In the genomic region with DNA sequence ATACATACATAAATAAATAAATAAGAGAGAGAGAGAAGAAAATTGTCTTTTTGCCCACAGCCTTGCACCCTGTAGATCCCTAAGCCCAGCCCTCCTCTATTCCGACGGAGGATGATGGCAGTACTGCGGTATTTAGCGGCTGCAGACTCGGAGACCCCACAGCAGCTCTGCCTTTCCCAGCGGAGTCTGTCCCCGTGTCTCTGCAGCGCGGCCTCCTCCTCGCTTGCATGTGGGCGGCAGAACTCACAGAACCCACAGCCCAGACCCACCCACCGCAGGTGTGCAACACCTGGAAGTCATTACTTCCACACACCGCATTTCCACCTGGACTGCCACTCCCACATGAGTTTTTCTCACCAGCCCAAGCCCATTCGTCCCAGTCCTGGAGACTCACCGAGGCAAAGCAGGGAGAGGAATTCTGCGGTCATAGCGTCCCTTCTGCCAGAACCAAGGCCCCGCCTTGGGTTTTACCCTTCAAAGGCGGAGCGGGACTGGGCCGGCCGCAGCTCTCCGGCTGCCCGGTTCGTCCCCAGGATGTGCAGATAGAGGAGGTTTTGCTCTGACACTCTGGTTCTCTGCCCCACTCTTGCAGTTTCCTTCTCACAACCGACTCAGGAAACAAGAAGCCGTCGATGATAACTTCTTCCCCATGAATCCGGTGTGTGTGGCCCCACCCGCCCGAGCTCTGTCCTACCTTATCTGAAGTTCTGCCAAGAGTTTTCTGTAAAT, we compare ENCODE assay signal across 18 cellular contexts. TPM values are rescaled to one million over a fixed set of nuclear protein-coding genes. Genes with fewer than 3 reads are reported as not detected.
DNase-seq lines count a peak whose midpoint lies in the region; ATAC-seq, FAIRE-seq and TF ChIP-seq lines count a peak whose summit lies in the region.
"Had no signal": no experiment of that assay in that cellular context is flagged by ENCODE, and none has a peak within 500 bp of the region (broad histone marks: within the 10 kb centered on the region; RNA-seq: fewer than 3 reads in every experiment).

VSTM1 (minus strand) TSS at position 548 of the 729 bp plus-strand sequence; CDS start at position 428, 120 bp downstream.

- H3K36me3 ChIP-seq in sigmoid colon: no peaks in the 10 kb centered on the region

- H3K27me3 Mint-ChIP-seq in dendritic cell treated with granulocyte-macrophage colony-stimulating factor and Interleukin-4, amounts not matched to agents 40 ng/mL and 50 ng/mL, for 4 days: peaks cover 3% of the 10 kb centered on the region
- no peaks in the 10 kb centered on the region for H3K27me3 Mint-ChIP-seq in MCF 10A (ENCODE audit: insufficient read depth, unreplicated experiment)

- BruUV-seq in MCF 10A (replicated peaks; lab: Mats Ljungman, UMichigan): no TSS peak

- WGBS in sigmoid colon, 2 donors: 68 to 84% methylated on average over 31 of the region's 31 CpGs

- no peak for ATAC-seq in HG03025 (IDR thresholded peaks at IDR 0.05; ENCODE audit: low FRiP score, unreplicated experiment)
- ATAC-seq: HCT116 had no signal

- no peaks in the 10 kb centered on the region for H3K4me1 ChIP-seq in sigmoid colon

- intact Hi-C loops in dendritic cell treated with granulocyte-macrophage colony-stimulating factor and Interleukin-4, amounts not matched to agents 40 ng/mL and 50 ng/mL, for 4 days (cut with micrococcal nuclease): loop anchor here (5.0 kb wide), 1 partner anchor 34 kb away; no protein-coding TSS in a partner anchor
- intact Hi-C loops in sigmoid colon (cut with DNase I) (no loop called here), MCF 10A (cut with micrococcal nuclease) (no loop called here)

- CTCF ChIA-PET in MCF 10A (lab: Yijun Ruan, JAX): no interaction called here

- no peaks in the 10 kb centered on the region for H3K9me3 Mint-ChIP-seq in dendritic cell treated with granulocyte-macrophage colony-stimulating factor and Interleukin-4, amounts not matched to agents 40 ng/mL and 50 ng/mL, for 4 days
- H3K9me3 Mint-ChIP-seq in MCF 10A (ENCODE audit: unreplicated experiment): peaks cover 16% of the 10 kb centered on the region

- no peak within 1 kb of the TSS for H3K4me3 ChIP-seq in sigmoid colon

- POLR2A ChIA-PET in MCF 10A (lab: Yijun Ruan, JAX): no interaction called here

- no peak for TF ChIP-seq POLR2A in sigmoid colon (IDR thresholded peaks at IDR 0.05)

- H3K27ac Mint-ChIP-seq in dendritic cell treated with granulocyte-macrophage colony-stimulating factor and Interleukin-4, amounts not matched to agents 40 ng/mL and 50 ng/mL, for 4 days: peak within 1 kb of the TSS; percentile 43
- H3K27ac Mint-ChIP-seq in MCF 10A (ENCODE audit: low read depth, unreplicated experiment): no peak within 1 kb of the TSS

- H3K27me3 ChIP-seq in sigmoid colon: no peaks in the 10 kb centered on the region

- in situ Hi-C loops in GM13977 (cut with MboI; ENCODE audit: low pct_unique_long_range_greater_than_20kb, low sequenced_read_pairs, unreplicated experiment): no loop called here

- H3K4me3 Mint-ChIP-seq in dendritic cell treated with granulocyte-macrophage colony-stimulating factor and Interleukin-4, amounts not matched to agents 40 ng/mL and 50 ng/mL, for 4 days: peak within 1 kb of the TSS; percentile 55
- no peak within 1 kb of the TSS for H3K4me3 Mint-ChIP-seq in MCF 10A (ENCODE audit: unreplicated experiment)

- FAIRE-seq in D721Med (lab: Jason Lieb, UNC): no peak

- H3K4me1 Mint-ChIP-seq in dendritic cell treated with granulocyte-macrophage colony-stimulating factor and Interleukin-4, amounts not matched to agents 40 ng/mL and 50 ng/mL, for 4 days (ENCODE audit: low read depth): peaks cover 45% of the 10 kb centered on the region
- no peaks in the 10 kb centered on the region for H3K4me1 Mint-ChIP-seq in MCF 10A (ENCODE audit: insufficient read depth, unreplicated experiment)

- no peaks in the 10 kb centered on the region for H3K9me3 ChIP-seq in sigmoid colon
- H3K9me3 ChIP-seq: SK-N-SH had no signal

- no peak for TF ChIP-seq CTCF in GM13977 (IDR thresholded peaks at IDR 0.05; ENCODE audit: extremely low read depth, insufficient read depth, missing control alignments)
- no peak for TF ChIP-seq CTCF in sigmoid colon (IDR thresholded peaks at IDR 0.05)
- no peak for TF ChIP-seq CTCF in D721Med (IDR thresholded peaks at IDR 0.05; ENCODE audit: insufficient read depth, missing control alignments)
- TF ChIP-seq CTCF in MCF 10A (IDR thresholded peaks at IDR 0.05; ENCODE audit: unreplicated experiment): no peak

- DNase-seq in GM13977 (ENCODE audit: low spot score) (peak; percentile 2), RPMI8226 (peak; percentile 20), sigmoid colon (peak; percentile 44), D721Med (ENCODE audit: insufficient read length, low spot score) (no peak), MCF 10A (ENCODE audit: unreplicated experiment) (no peak)
- DNase-seq: NCI-H1092, NCI-H146, NCI-H2081 treated with DMSO at 0.1 percent for 48 hours, NCI-H2227 treated with DMSO at 0.1 percent for 48 hours, NCI-H524, SK-N-SH had no signal

- peaks cover 1% of the 10 kb centered on the region for H3K36me3 Mint-ChIP-seq in dendritic cell treated with granulocyte-macrophage colony-stimulating factor and Interleukin-4, amounts not matched to agents 40 ng/mL and 50 ng/mL, for 4 days (ENCODE audit: low read depth)
- H3K36me3 Mint-ChIP-seq in MCF 10A (ENCODE audit: insufficient read depth, unreplicated experiment): no peaks in the 10 kb centered on the region

- TF ChIP-seq EP300 in sigmoid colon (IDR thresholded peaks at IDR 0.05): no peak

- no peak within 1 kb of the TSS for H3K27ac ChIP-seq in sigmoid colon
- H3K27ac ChIP-seq: C4-2B had no signal

RNA-seq across cellular contexts. Expression of gene VSTM1, which starts in this region (rescaled TPM):
- total RNA-seq in sigmoid colon (not detected), MCF 10A (2022) (not detected in 2 replicates)
- not detected for polyA plus RNA-seq in sigmoid colon
- total RNA-seq: A673, M059J, Right ventricle myocardium superior had no signal

Comparison
In these comparisons a context has a peak if more than half of its experiments do, and no peak if none do; other contexts are left out.
1. Peak in DNase-seq in sigmoid colon; RNA of the gene not detected or under 1 TPM.
2. DNase-seq: peak in GM13977 (single experiment) and RPMI8226 (single experiment); none in D721Med (single experiment) and MCF 10A (single experiment).